In genomic region chr10:91242940-91243339, GRCh38 we compare ENCODE assay signal across 19 cellular contexts. TPM values are rescaled to one million over a fixed set of nuclear protein-coding genes. Genes with fewer than 3 reads are reported as not detected.
DNase-seq lines count a peak whose midpoint lies in the region; ATAC-seq and TF ChIP-seq lines count a peak whose summit lies in the region.
"Had no signal": no experiment of that assay in that cellular context is flagged by ENCODE, and none has a peak within 500 bp of the region (broad histone marks: within the 10 kb centered on the region; RNA-seq: fewer than 3 reads in every experiment).

No MANE protein-coding gene starts in this region.

- CTCF ChIA-PET in activated naive CD4-positive, alpha-beta T cell treated with anti-CD3 and anti-CD28 coated beads, Interleukin-2, amount 10 ng/mL, durations not matched to agents 7 days and 5 days (lab: Charles Lee) = no interaction called here
- CTCF ChIA-PET in activated CD8-positive, alpha-beta T cell treated with anti-CD3 and anti-CD28 coated beads for 36 hours (lab: Charles Lee) = interaction anchor here (1.6 to 3.1 kb wide), 3 partner anchors 8 to 236 kb away, joined by 4 to 15 read pairs (median 6); no protein-coding TSS in a partner anchor

- H3K4me3 Mint-ChIP-seq in activated naive CD4-positive, alpha-beta T cell treated with anti-CD3 and anti-CD28 coated beads, Interleukin-2, amount 50 U/mL, for 24 hours = no peak overlapping the region
- no peak overlapping the region for H3K4me3 Mint-ChIP-seq in activated naive CD4-positive, alpha-beta T cell treated with anti-CD3 and anti-CD28 coated beads, Interleukin-2, amount 10 ng/mL, durations not matched to agents 7 days and 5 days
- H3K4me3 Mint-ChIP-seq in activated CD8-positive, alpha-beta T cell treated with anti-CD3 and anti-CD28 coated beads for 36 hours = no peak overlapping the region
- no peak overlapping the region for H3K4me3 Mint-ChIP-seq in stimulated activated effector memory CD8-positive, alpha-beta T cell treated with anti-CD3 and anti-CD28 coated beads, Interleukin-12 subunit alpha, Interleukin-12 subunit beta, amount 100 ng/mL, for 72 hours
- H3K4me3 Mint-ChIP-seq: HFFc6, mesothelial cell of epicardium, nephron progenitor cell had no signal

- intact Hi-C loops in activated CD8-positive, alpha-beta T cell treated with anti-CD3 and anti-CD28 coated beads for 36 hours (cut with micrococcal nuclease) = loop anchor here (2.0 kb wide), 1 partner anchor 48 kb away; no protein-coding TSS in a partner anchor

- H3K4me1 Mint-ChIP-seq in activated naive CD4-positive, alpha-beta T cell treated with anti-CD3 and anti-CD28 coated beads, Interleukin-2, amount 50 U/mL, for 24 hours = peaks cover 28% of the 10 kb centered on the region
- H3K4me1 Mint-ChIP-seq in activated naive CD4-positive, alpha-beta T cell treated with anti-CD3 and anti-CD28 coated beads, Interleukin-2, amount 10 ng/mL, durations not matched to agents 7 days and 5 days = peaks cover 11% of the 10 kb centered on the region
- peaks cover 17% of the 10 kb centered on the region for H3K4me1 Mint-ChIP-seq in activated CD8-positive, alpha-beta T cell treated with anti-CD3 and anti-CD28 coated beads for 36 hours (ENCODE audit: low read depth)
- H3K4me1 Mint-ChIP-seq in stimulated activated effector memory CD8-positive, alpha-beta T cell treated with anti-CD3 and anti-CD28 coated beads, Interleukin-12 subunit alpha, Interleukin-12 subunit beta, amount 100 ng/mL, for 72 hours = peaks cover 17% of the 10 kb centered on the region
- H3K4me1 Mint-ChIP-seq: mesothelial cell of epicardium, nephron progenitor cell had no signal

- no peaks in the 10 kb centered on the region for H3K36me3 Mint-ChIP-seq in activated naive CD4-positive, alpha-beta T cell treated with anti-CD3 and anti-CD28 coated beads, Interleukin-2, amount 50 U/mL, for 24 hours
- peaks cover 9% of the 10 kb centered on the region for H3K36me3 Mint-ChIP-seq in activated naive CD4-positive, alpha-beta T cell treated with anti-CD3 and anti-CD28 coated beads, Interleukin-2, amount 10 ng/mL, durations not matched to agents 7 days and 5 days
- H3K36me3 Mint-ChIP-seq in activated CD8-positive, alpha-beta T cell treated with anti-CD3 and anti-CD28 coated beads for 36 hours (ENCODE audit: low read depth) = peaks cover 4% of the 10 kb centered on the region
- H3K36me3 Mint-ChIP-seq in stimulated activated effector memory CD8-positive, alpha-beta T cell treated with anti-CD3 and anti-CD28 coated beads, Interleukin-12 subunit alpha, Interleukin-12 subunit beta, amount 100 ng/mL, for 72 hours = no peaks in the 10 kb centered on the region
- H3K36me3 Mint-ChIP-seq: mesothelial cell of epicardium had no signal

- H3K9me3 Mint-ChIP-seq in activated naive CD4-positive, alpha-beta T cell treated with anti-CD3 and anti-CD28 coated beads, Interleukin-2, amount 50 U/mL, for 24 hours = no peaks in the 10 kb centered on the region
- no peaks in the 10 kb centered on the region for H3K9me3 Mint-ChIP-seq in activated naive CD4-positive, alpha-beta T cell treated with anti-CD3 and anti-CD28 coated beads, Interleukin-2, amount 10 ng/mL, durations not matched to agents 7 days and 5 days
- no peaks in the 10 kb centered on the region for H3K9me3 Mint-ChIP-seq in activated CD8-positive, alpha-beta T cell treated with anti-CD3 and anti-CD28 coated beads for 36 hours
- H3K9me3 Mint-ChIP-seq in stimulated activated effector memory CD8-positive, alpha-beta T cell treated with anti-CD3 and anti-CD28 coated beads, Interleukin-12 subunit alpha, Interleukin-12 subunit beta, amount 100 ng/mL, for 72 hours = no peaks in the 10 kb centered on the region
- H3K9me3 Mint-ChIP-seq: HFFc6, mesothelial cell of epicardium, nephron progenitor cell had no signal

- peak; percentile 60 for ATAC-seq in GM19463 (IDR thresholded peaks at IDR 0.05; ENCODE audit: unreplicated experiment)
- ATAC-seq in activated CD8-positive, alpha-beta T cell treated with anti-CD3 and anti-CD28 coated beads for 36 hours = peak; percentile 65
- peak; percentile 64 for ATAC-seq in stimulated activated effector memory CD8-positive, alpha-beta T cell treated with anti-CD3 and anti-CD28 coated beads, Interleukin-12 subunit alpha, Interleukin-12 subunit beta, amount 100 ng/mL, for 72 hours
- ATAC-seq: left lobe of liver, sciatic nerve had no signal

- no peak for TF ChIP-seq CTCF in activated CD8-positive, alpha-beta T cell treated with anti-CD3 and anti-CD28 coated beads for 36 hours (IDR thresholded peaks at IDR 0.05)

- H3K27me3 Mint-ChIP-seq in activated naive CD4-positive, alpha-beta T cell treated with anti-CD3 and anti-CD28 coated beads, Interleukin-2, amount 50 U/mL, for 24 hours = no peaks in the 10 kb centered on the region
- no peaks in the 10 kb centered on the region for H3K27me3 Mint-ChIP-seq in activated naive CD4-positive, alpha-beta T cell treated with anti-CD3 and anti-CD28 coated beads, Interleukin-2, amount 10 ng/mL, durations not matched to agents 7 days and 5 days
- H3K27me3 Mint-ChIP-seq in activated CD8-positive, alpha-beta T cell treated with anti-CD3 and anti-CD28 coated beads for 36 hours = no peaks in the 10 kb centered on the region

- H3K27ac Mint-ChIP-seq in activated naive CD4-positive, alpha-beta T cell treated with anti-CD3 and anti-CD28 coated beads, Interleukin-2, amount 50 U/mL, for 24 hours = peak overlapping the region; percentile 15
- H3K27ac Mint-ChIP-seq in activated naive CD4-positive, alpha-beta T cell treated with anti-CD3 and anti-CD28 coated beads, Interleukin-2, amount 10 ng/mL, durations not matched to agents 7 days and 5 days = no peak overlapping the region
- H3K27ac Mint-ChIP-seq in activated CD8-positive, alpha-beta T cell treated with anti-CD3 and anti-CD28 coated beads for 36 hours = peak overlapping the region; percentile 44
- peak overlapping the region; percentile 18 for H3K27ac Mint-ChIP-seq in stimulated activated effector memory CD8-positive, alpha-beta T cell treated with anti-CD3 and anti-CD28 coated beads, Interleukin-12 subunit alpha, Interleukin-12 subunit beta, amount 100 ng/mL, for 72 hours
- H3K27ac Mint-ChIP-seq: HFFc6, mesothelial cell of epicardium, nephron progenitor cell had no signal

- no peak for DNase-seq in activated naive CD4-positive, alpha-beta T cell treated with anti-CD3 and anti-CD28 coated beads, Interleukin-2, amount 10 ng/mL, durations not matched to agents 7 days and 5 days
- DNase-seq in activated CD8-positive, alpha-beta T cell treated with anti-CD3 and anti-CD28 coated beads for 36 hours = peak; percentile 11
- no peak for DNase-seq in stimulated activated effector memory CD8-positive, alpha-beta T cell treated with anti-CD3 and anti-CD28 coated beads, Interleukin-12 subunit alpha, Interleukin-12 subunit beta, amount 100 ng/mL, for 72 hours (ENCODE audit: low spot score in 2 of 2)
- no peak for DNase-seq in C1 segment of cervical spinal cord (lab: John Stamatoyannopoulos, UW)
- no peak for DNase-seq in SW 1271 (lab: John Stamatoyannopoulos, UW)
- no peak for DNase-seq in NK-92 treated with Interleukin-12 subunit alpha and Interleukin-12 subunit beta, amount 100 ng/mL, for 24 hours (lab: John Stamatoyannopoulos, UW)
- DNase-seq: amniotic stem cell, head of caudate nucleus, HFFc6, KG1, MV-4-11, NCI-H187, nephron progenitor cell, WERI-Rb-1 had no signal

- POLR2A ChIA-PET in activated CD8-positive, alpha-beta T cell treated with anti-CD3 and anti-CD28 coated beads for 36 hours (lab: Charles Lee) = no interaction called here

RNA-seq across cellular contexts. Expression of gene PCGF5, which starts 22.5 kb away (rescaled TPM):
- 10 to 100 TPM; 34.8 to 36.9 TPM for total RNA-seq in activated CD8-positive, alpha-beta T cell treated with anti-CD3 and anti-CD28 coated beads for 36 hours
